In genomic region chr9:122263699-122264349, GRCh38 we compare ENCODE assay signal across 9 cellular contexts. TPM values are rescaled to one million over a fixed set of nuclear protein-coding genes. Genes with fewer than 3 reads are reported as not detected.
A peak's percentile ranks its signal among the peaks of the same experiment; 100 is the strongest.
DNase-seq lines count a peak whose midpoint lies in the region; ATAC-seq and TF ChIP-seq lines count a peak whose summit lies in the region.
"Had no signal": no experiment of that assay in that cellular context is flagged by ENCODE, and none has a peak within 500 bp of the region (broad histone marks: within the 10 kb centered on the region; RNA-seq: fewer than 3 reads in every experiment).

No MANE protein-coding gene starts in this region.

- TF ChIP-seq CTCF in GM12875 (IDR thresholded peaks at IDR 0.05; ENCODE audit: borderline replicate concordance, insufficient read depth, low read depth, low read length) (no peak), epithelial cell of proximal tubule (conservative IDR thresholded peaks at IDR 0.05; ENCODE audit: low read depth, low read length) (no peak), neutrophil (IDR thresholded peaks at IDR 0.05) (no peak)

- H3K4me3 ChIP-seq in GM12875 (ENCODE audit: low read depth, low read length) (peak overlapping the region; percentile 79), epithelial cell of proximal tubule (ENCODE audit: low read depth, low read length) (peak overlapping the region; percentile 98), neutrophil (ENCODE audit: low read depth in 1 of 2, low read length in 1 of 2) (peak overlapping the region; percentile 83 to 91)

- DNase-seq in RPMI8226 (peak; percentile 46), epithelial cell of proximal tubule (ENCODE audit: low read depth) (no peak), dedifferentiated amniotic fluid mesenchymal stem cell (ENCODE audit: extremely low spot score) (no peak), H4 (ENCODE audit: low spot score) (no peak)

- peaks cover 27% of the 10 kb centered on the region for H3K36me3 ChIP-seq in neutrophil

- H3K27me3 ChIP-seq in neutrophil: no peaks in the 10 kb centered on the region

- peak overlapping the region; percentile 90 for H3K27ac ChIP-seq in neutrophil

- ATAC-seq in GM21447 (IDR thresholded peaks at IDR 0.05; ENCODE audit: unreplicated experiment) (no peak), GM19455 (IDR thresholded peaks at IDR 0.05; ENCODE audit: unreplicated experiment) (no peak)

- no peaks in the 10 kb centered on the region for H3K9me3 ChIP-seq in neutrophil

- peaks cover 22 to 25% of the 10 kb centered on the region in 2 experiments for H3K4me1 ChIP-seq in neutrophil (ENCODE audit: control insufficient read depth in 1 of 2, insufficient read depth in 1 of 2, low read depth in 1 of 2, low read length in 1 of 2)

RNA-seq across cellular contexts. Expression of gene RBM18, which starts 0.8 kb away (rescaled TPM):
- total RNA-seq in epithelial cell of proximal tubule: 8.4 and 13.9 TPM in 2 replicates
- 9.1 and 15.7 TPM in 2 replicates for total RNA-seq in H4 (2014; rRNA removed; shearing (Covaris generic))

RNA-seq across cellular contexts. Expression of gene MRRF, which starts 0.9 kb away (rescaled TPM):
- total RNA-seq in epithelial cell of proximal tubule: 27.3 and 48.8 TPM in 2 replicates
- 74.0 and 77.7 TPM in 2 replicates for total RNA-seq in H4 (2014; rRNA removed; shearing (Covaris generic))

RNA-seq across cellular contexts. Expression of gene LHX6, which starts 35.1 kb away (rescaled TPM):
- 0.06 TPM in 1 of 2 replicates, not detected in the other for total RNA-seq in epithelial cell of proximal tubule
- 0.90 and 1.4 TPM in 2 replicates for total RNA-seq in H4 (2014; rRNA removed; shearing (Covaris generic))
- total RNA-seq: activated CD8-positive, alpha-beta memory T cell treated with anti-CD3 and anti-CD28 coated beads for 36 hours had no signal
